8 cellular contexts compared by ENCODE assay signal in genomic region chr1:87325982-87326738, GRCh38. TPM values are rescaled to one million over a fixed set of nuclear protein-coding genes. Genes with fewer than 3 reads are reported as not detected.
DNase-seq lines count a peak whose midpoint lies in the region; ATAC-seq lines count a peak whose summit lies in the region.

No MANE protein-coding gene starts in this region.

- DNase-seq in A172 (ENCODE audit: low spot score) = peak; percentile 60
- DNase-seq in ELR (ENCODE audit: low read depth) = peak; percentile 68
- DNase-seq in NCI-H128 (lab: John Stamatoyannopoulos, UW; ENCODE audit: unreplicated experiment) = peak; percentile 71
- DNase-seq in T-helper 2 cell treated with Interferon-gamma antibody and Interleukin-4, amounts not matched to agents 5 μg/mL and 100 μg/mL, for 36 hours (ENCODE audit: low spot score) = peak; percentile 40
- DNase-seq in effector memory CD8-positive, alpha-beta T cell = peak; percentile 50 to 64 (median 56)
- peak; percentile 76 for DNase-seq in natural killer cell treated with Interleukin-12 subunit alpha and Interleukin-12 subunit beta and Interleukin-15 and Interleukin-18, amount 100 ng/mL, for 72 hours (ENCODE audit: low spot score)

- no peak overlapping the region for H3K4me3 Mint-ChIP-seq in T-helper 2 cell treated with Interferon-gamma antibody and Interleukin-4, amounts not matched to agents 5 μg/mL and 100 μg/mL, for 36 hours
- H3K4me3 Mint-ChIP-seq in effector memory CD8-positive, alpha-beta T cell = no peak overlapping the region
- H3K4me3 Mint-ChIP-seq in natural killer cell treated with Interleukin-12 subunit alpha and Interleukin-12 subunit beta and Interleukin-15 and Interleukin-18, amount 100 ng/mL, for 72 hours = no peak overlapping the region

- H3K9me3 Mint-ChIP-seq in T-helper 2 cell treated with Interferon-gamma antibody and Interleukin-4, amounts not matched to agents 5 μg/mL and 100 μg/mL, for 36 hours = no peaks in the 10 kb centered on the region
- no peaks in the 10 kb centered on the region for H3K9me3 Mint-ChIP-seq in effector memory CD8-positive, alpha-beta T cell
- no peaks in the 10 kb centered on the region for H3K9me3 Mint-ChIP-seq in natural killer cell treated with Interleukin-12 subunit alpha and Interleukin-12 subunit beta and Interleukin-15 and Interleukin-18, amount 100 ng/mL, for 72 hours

- ATAC-seq in effector memory CD8-positive, alpha-beta T cell (replicated peaks) = peak; percentile 11
- no peak for ATAC-seq in natural killer cell treated with Interleukin-12 subunit alpha and Interleukin-12 subunit beta and Interleukin-15 and Interleukin-18, amount 100 ng/mL, for 72 hours
- ATAC-seq in GM18498 (IDR thresholded peaks at IDR 0.05; ENCODE audit: unreplicated experiment) (no peak), GM21786 (IDR thresholded peaks at IDR 0.05; ENCODE audit: unreplicated experiment) (no peak)

- peaks cover 2% of the 10 kb centered on the region for H3K36me3 Mint-ChIP-seq in T-helper 2 cell treated with Interferon-gamma antibody and Interleukin-4, amounts not matched to agents 5 μg/mL and 100 μg/mL, for 36 hours (ENCODE audit: low read depth)
- peaks cover 15% of the 10 kb centered on the region for H3K36me3 Mint-ChIP-seq in effector memory CD8-positive, alpha-beta T cell (ENCODE audit: insufficient read depth)
- peaks cover 6% of the 10 kb centered on the region for H3K36me3 Mint-ChIP-seq in natural killer cell treated with Interleukin-12 subunit alpha and Interleukin-12 subunit beta and Interleukin-15 and Interleukin-18, amount 100 ng/mL, for 72 hours

- H3K4me1 Mint-ChIP-seq in T-helper 2 cell treated with Interferon-gamma antibody and Interleukin-4, amounts not matched to agents 5 μg/mL and 100 μg/mL, for 36 hours (ENCODE audit: low read depth) = peaks cover 16% of the 10 kb centered on the region
- peaks cover 15 to 33% of the 10 kb centered on the region in 2 donors for H3K4me1 Mint-ChIP-seq in effector memory CD8-positive, alpha-beta T cell (ENCODE audit: low read depth in 2 of 2)
- peaks cover 16 to 32% of the 10 kb centered on the region in 2 donors for H3K4me1 Mint-ChIP-seq in natural killer cell treated with Interleukin-12 subunit alpha and Interleukin-12 subunit beta and Interleukin-15 and Interleukin-18, amount 100 ng/mL, for 72 hours (ENCODE audit: low read depth in 2 of 2)

- H3K27ac Mint-ChIP-seq in T-helper 2 cell treated with Interferon-gamma antibody and Interleukin-4, amounts not matched to agents 5 μg/mL and 100 μg/mL, for 36 hours = no peak overlapping the region
- no peak overlapping the region for H3K27ac Mint-ChIP-seq in effector memory CD8-positive, alpha-beta T cell
- H3K27ac Mint-ChIP-seq in natural killer cell treated with Interleukin-12 subunit alpha and Interleukin-12 subunit beta and Interleukin-15 and Interleukin-18, amount 100 ng/mL, for 72 hours = peak overlapping the region in 1 of 2 donors; percentile 52

- H3K27me3 Mint-ChIP-seq in T-helper 2 cell treated with Interferon-gamma antibody and Interleukin-4, amounts not matched to agents 5 μg/mL and 100 μg/mL, for 36 hours (ENCODE audit: low read depth) = peaks cover 24% of the 10 kb centered on the region
- H3K27me3 Mint-ChIP-seq in effector memory CD8-positive, alpha-beta T cell = peaks cover 6% of the 10 kb centered on the region in 2 donors
- no peaks in the 10 kb centered on the region for H3K27me3 Mint-ChIP-seq in natural killer cell treated with Interleukin-12 subunit alpha and Interleukin-12 subunit beta and Interleukin-15 and Interleukin-18, amount 100 ng/mL, for 72 hours

RNA-seq across cellular contexts. Expression of gene LMO4, which starts 2.5 kb away (rescaled TPM):
- total RNA-seq in A172 (2014; rRNA removed; shearing (Covaris generic)) = 40.0 and 55.3 TPM in 2 replicates
- total RNA-seq in natural killer cell treated with Interleukin-12 subunit alpha and Interleukin-12 subunit beta and Interleukin-15 and Interleukin-18, amount 100 ng/mL, for 72 hours = 10 to 100 TPM; 42.9 to 73.6 TPM
